In the genomic region with DNA sequence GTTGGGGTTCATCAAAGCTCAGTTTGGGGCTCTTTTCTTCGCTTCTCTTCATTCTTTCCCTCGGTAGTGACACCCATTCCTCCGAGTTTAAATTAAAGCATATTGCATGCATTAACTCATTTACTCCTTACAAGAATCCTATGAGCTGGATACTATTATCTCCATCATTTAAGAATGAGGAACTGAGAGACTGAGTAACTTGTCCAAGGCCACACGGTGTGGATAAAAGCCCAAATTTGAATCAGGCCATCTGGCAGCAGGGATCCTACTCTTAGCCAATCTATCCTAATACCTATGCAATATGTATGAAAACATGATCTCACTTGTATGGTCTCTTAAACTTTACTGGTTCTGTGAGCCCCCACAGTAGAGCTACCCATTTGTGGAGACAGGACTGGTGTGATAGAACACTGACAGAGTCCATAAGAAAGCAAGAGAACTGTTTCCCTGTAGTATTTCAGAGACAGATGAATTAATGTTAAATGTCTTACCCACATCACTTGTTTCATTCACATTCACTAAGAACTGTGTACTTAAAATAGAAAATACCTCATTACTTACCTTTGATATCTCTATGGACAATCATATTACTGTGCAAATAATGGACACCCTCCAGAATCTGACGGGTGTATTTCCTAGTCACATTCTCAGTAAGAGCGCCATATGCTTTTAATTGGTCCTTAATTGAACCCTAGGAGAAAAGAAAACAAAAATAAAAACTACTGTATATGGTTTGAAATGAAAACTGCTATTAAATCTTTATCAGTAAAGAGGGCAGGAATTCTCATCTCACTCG, we compare ENCODE assay signal across 24 cellular contexts. TPM values are rescaled to one million over a fixed set of nuclear protein-coding genes. Genes with fewer than 3 reads are reported as not detected.
A peak's percentile ranks its signal among the peaks of the same experiment; 100 is the strongest.
DNase-seq lines count a peak whose midpoint lies in the region; ATAC-seq lines count a peak whose summit lies in the region.
"Had no signal": no experiment of that assay in that cellular context is flagged by ENCODE, and none has a peak within 500 bp of the region (broad histone marks: within the 10 kb centered on the region; RNA-seq: fewer than 3 reads in every experiment).

No MANE protein-coding gene starts in this region.

- peaks cover 24 to 52% of the 10 kb centered on the region in 2 donors for H3K36me3 Mint-ChIP-seq in stimulated activated naive B cell treated with anti-CD40 and anti-IgM and Interleukin-4, amounts not matched to agents 10 μg/mL and 1 μg/mL and 100 μg/mL, for 72 hours

- intact Hi-C loops in Right ventricle myocardium superior (cut with DNase I), result no loop called here

- peak in 1 of 2 donors; percentile 48 for ATAC-seq in stimulated activated naive B cell treated with anti-CD40 and anti-IgM and Interleukin-4, amounts not matched to agents 10 μg/mL and 1 μg/mL and 100 μg/mL, for 72 hours (replicated peaks)
- ATAC-seq in HG02938 (IDR thresholded peaks at IDR 0.05; ENCODE audit: unreplicated experiment) (no peak), Right ventricle myocardium superior (ENCODE audit: poor library complexity) (no peak)
- ATAC-seq: activated T-cell treated with anti-CD3 and anti-CD28 coated beads, Interleukin-2, amount 50 U/mL, for 4 hours; gastroesophageal sphincter; sciatic nerve had no signal

- H3K9me3 Mint-ChIP-seq in stimulated activated naive B cell treated with anti-CD40 and anti-IgM and Interleukin-4, amounts not matched to agents 10 μg/mL and 1 μg/mL and 100 μg/mL, for 72 hours, result no peaks in the 10 kb centered on the region
- H3K9me3 Mint-ChIP-seq: activated T-cell treated with anti-CD3 and anti-CD28 coated beads, Interleukin-2, amount 50 U/mL, for 4 hours; CD4-positive, alpha-beta memory T cell; immature natural killer cell; naive B cell had no signal

- peak overlapping the region; percentile 34 for H3K27ac Mint-ChIP-seq in stimulated activated naive B cell treated with anti-CD40 and anti-IgM and Interleukin-4, amounts not matched to agents 10 μg/mL and 1 μg/mL and 100 μg/mL, for 72 hours

- peaks cover 12 to 16% of the 10 kb centered on the region in 2 donors for H3K4me1 Mint-ChIP-seq in stimulated activated naive B cell treated with anti-CD40 and anti-IgM and Interleukin-4, amounts not matched to agents 10 μg/mL and 1 μg/mL and 100 μg/mL, for 72 hours
- H3K4me1 Mint-ChIP-seq: CD4-positive, alpha-beta memory T cell; immature natural killer cell had no signal

- no peaks in the 10 kb centered on the region for H3K27me3 Mint-ChIP-seq in stimulated activated naive B cell treated with anti-CD40 and anti-IgM and Interleukin-4, amounts not matched to agents 10 μg/mL and 1 μg/mL and 100 μg/mL, for 72 hours
- H3K27me3 Mint-ChIP-seq: CD4-positive, alpha-beta memory T cell; naive B cell had no signal

- H3K4me3 Mint-ChIP-seq in stimulated activated naive B cell treated with anti-CD40 and anti-IgM and Interleukin-4, amounts not matched to agents 10 μg/mL and 1 μg/mL and 100 μg/mL, for 72 hours, result no peak overlapping the region
- H3K4me3 Mint-ChIP-seq: activated T-cell treated with anti-CD3 and anti-CD28 coated beads, Interleukin-2, amount 50 U/mL, for 4 hours; CD4-positive, alpha-beta memory T cell; immature natural killer cell; naive B cell had no signal

- DNase-seq in NCI-H146 (lab: John Stamatoyannopoulos, UW), result peak; percentile 7
- no peak for DNase-seq in NCI-H146 treated with DMSO at 0.1 percent for 48 hours (lab: John Stamatoyannopoulos, UW; ENCODE audit: unreplicated experiment)
- peak; percentile 4 for DNase-seq in NCI-H2029 treated with DMSO at 0.1 percent for 48 hours (lab: John Stamatoyannopoulos, UW)
- DNase-seq in RPMI8226, result peak; percentile 20
- no peak for DNase-seq in stimulated activated naive B cell treated with anti-CD40 and anti-IgM and Interleukin-4, amounts not matched to agents 10 μg/mL and 1 μg/mL and 100 μg/mL, for 72 hours
- no peak for DNase-seq in activated T-cell treated with anti-CD3 and anti-CD28 coated beads, Interleukin-2, amount 50 U/mL, for 1 hour
- DNase-seq in Right ventricle myocardium superior, result no peak
- DNase-seq: activated CD4-positive, alpha-beta T cell treated with anti-CD3 and anti-CD28 coated beads for 48 hours; activated naive CD4-positive, alpha-beta T cell treated with Interleukin-2 at 50 U/mL for 16 hours; activated T-cell treated with anti-CD3 and anti-CD28 coated beads, Interleukin-2, amount 50 U/mL, for 4 hours; CD4-positive, alpha-beta memory T cell; dorsolateral prefrontal cortex; hypothalamus; immature natural killer cell; left lung; naive B cell; NCI-H2107; SK-N-SH; stimulated activated naive CD4-positive, alpha-beta T cell; T-helper 2 cell; testis had no signal

RNA-seq across cellular contexts. Expression of gene ERCC3, which starts 20.4 kb away (rescaled TPM):
- 18.2 TPM for total RNA-seq in Right ventricle myocardium superior

Comparison
In these comparisons a context has a peak if more than half of its experiments do, and no peak if none do; other contexts are left out.
1. DNase-seq: peak in NCI-H146 (single experiment), NCI-H2029 treated with DMSO at 0.1 percent for 48 hours (single experiment) and RPMI8226 (single experiment); none in NCI-H146 treated with DMSO at 0.1 percent for 48 hours (single experiment), stimulated activated naive B cell treated with anti-CD40 and anti-IgM and Interleukin-4, amounts not matched to agents 10 μg/mL and 1 μg/mL and 100 μg/mL, for 72 hours (single experiment), activated T-cell treated with anti-CD3 and anti-CD28 coated beads, Interleukin-2, amount 50 U/mL, for 1 hour (single experiment) and Right ventricle myocardium superior (single experiment).